ENCODE assay signal across 1 cellular context in the genomic region with DNA sequence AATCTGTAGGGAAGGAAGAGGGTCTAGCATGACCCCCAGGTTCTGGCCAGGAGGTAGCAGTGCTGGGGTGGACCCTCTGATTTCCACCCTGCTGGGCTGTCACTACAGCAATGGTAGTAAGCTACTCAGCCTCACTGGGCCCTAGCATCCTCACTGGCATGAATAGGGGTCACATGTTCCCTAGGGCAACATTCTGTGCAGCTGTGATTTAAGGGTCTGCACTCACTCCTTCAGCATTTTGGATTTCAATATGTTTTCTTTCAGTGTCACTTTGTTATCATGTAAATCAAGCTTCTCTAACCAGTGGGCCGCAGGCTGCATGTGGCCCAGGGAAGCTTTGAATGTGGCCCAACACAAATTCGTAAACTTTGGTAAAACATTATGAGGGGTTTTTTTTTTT.
TF ChIP-seq lines count a peak whose summit lies in the region.

No MANE protein-coding gene starts in this region.

TF ChIP-seq in liver, 16 proteins besides CTCF, POLR2A, EP300 and RAD21 (continued from another document):
- TF ChIP-seq, protein P1, sequence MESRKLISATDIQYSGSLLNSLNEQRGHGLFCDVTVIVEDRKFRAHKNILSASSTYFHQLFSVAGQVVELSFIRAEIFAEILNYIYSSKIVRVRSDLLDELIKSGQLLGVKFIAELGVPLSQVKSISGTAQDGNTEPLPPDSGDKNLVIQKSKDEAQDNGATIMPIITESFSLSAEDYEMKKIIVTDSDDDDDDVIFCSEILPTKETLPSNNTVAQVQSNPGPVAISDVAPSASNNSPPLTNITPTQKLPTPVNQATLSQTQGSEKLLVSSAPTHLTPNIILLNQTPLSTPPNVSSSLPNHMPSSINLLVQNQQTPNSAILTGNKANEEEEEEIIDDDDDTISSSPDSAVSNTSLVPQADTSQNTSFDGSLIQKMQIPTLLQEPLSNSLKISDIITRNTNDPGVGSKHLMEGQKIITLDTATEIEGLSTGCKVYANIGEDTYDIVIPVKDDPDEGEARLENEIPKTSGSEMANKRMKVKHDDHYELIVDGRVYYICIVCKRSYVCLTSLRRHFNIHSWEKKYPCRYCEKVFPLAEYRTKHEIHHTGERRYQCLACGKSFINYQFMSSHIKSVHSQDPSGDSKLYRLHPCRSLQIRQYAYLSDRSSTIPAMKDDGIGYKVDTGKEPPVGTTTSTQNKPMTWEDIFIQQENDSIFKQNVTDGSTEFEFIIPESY (IDR thresholded peaks at IDR 0.05) = no peak
- TF ChIP-seq, protein P2, sequence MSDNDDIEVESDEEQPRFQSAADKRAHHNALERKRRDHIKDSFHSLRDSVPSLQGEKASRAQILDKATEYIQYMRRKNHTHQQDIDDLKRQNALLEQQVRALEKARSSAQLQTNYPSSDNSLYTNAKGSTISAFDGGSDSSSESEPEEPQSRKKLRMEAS (IDR thresholded peaks at IDR 0.05) = no peak
- no peak for TF ChIP-seq FOXA2 (IDR thresholded peaks at IDR 0.05)
- TF ChIP-seq HNF4G (IDR thresholded peaks at IDR 0.05) = no peak
